In genomic region chr7:18761046-18761445, GRCh38 we compare ENCODE assay signal across 16 cellular contexts.
"Had no signal": no experiment of that assay in that cellular context is flagged by ENCODE, and none has a peak within 500 bp of the region (broad histone marks: within the 10 kb centered on the region; RNA-seq: fewer than 3 reads in every experiment).

No MANE protein-coding gene starts in this region.

- H3K27ac ChIP-seq: RWPE1 had no signal

- DNase-seq: KBM-7, NCI-H1092, NCI-H1105 treated with DMSO at 0.1 percent for 48 hours, NCI-H1417 treated with DMSO at 0.1 percent for 48 hours, NCI-H146, NCI-H1694 treated with DMSO at 0.1 percent for 48 hours, NCI-H1930, NCI-H2081, NCI-H2107, NCI-H2227 treated with DMSO at 0.1 percent for 48 hours, NCI-H524, NCI-H69, NCI-H774, SHP77 had no signal

- ATAC-seq: Panc1 had no signal
